In genomic region chr4:143127621-143128020, GRCh38 we compare ENCODE assay signal across 35 cellular contexts.
"Had no signal": no experiment of that assay in that cellular context is flagged by ENCODE, and none has a peak within 500 bp of the region (broad histone marks: within the 10 kb centered on the region; RNA-seq: fewer than 3 reads in every experiment).

No MANE protein-coding gene starts in this region.

- H3K4me3 ChIP-seq: ascending aorta, cardiac muscle cell, colonic mucosa had no signal

- H3K4me1 ChIP-seq: ascending aorta, colonic mucosa had no signal

- H3K4me3 Mint-ChIP-seq: activated B cell treated with CpG ODN at 0.5 μM for 24 hours; activated CD4-positive, alpha-beta memory T cell treated with anti-CD3 and anti-CD28 coated beads for 36 hours; activated CD4-positive, alpha-beta T cell treated with anti-CD3 and anti-CD28 coated beads, Interleukin-2, amount 10 ng/mL, durations not matched to agents 24 days and 14 days; activated CD8-positive, alpha-beta T cell treated with anti-CD3 and anti-CD28 coated beads for 36 hours; activated naive CD4-positive, alpha-beta T cell treated with anti-CD3 and anti-CD28 coated beads, Interleukin-2, amount 10 ng/mL, durations not matched to agents 7 days and 5 days; activated naive CD4-positive, alpha-beta T cell treated with anti-CD3 and anti-CD28 coated beads, Interleukin-2, amount 50 U/mL, for 24 hours; activated naive CD8-positive, alpha-beta T cell; activated naive CD8-positive, alpha-beta T cell treated with anti-CD3 and anti-CD28 coated beads, Interleukin-2, amount 10 ng/mL, durations not matched to agents 7 days and 5 days; activated naive CD8-positive, alpha-beta T cell treated with anti-CD3 and anti-CD28 coated beads, Interleukin-2, amount 50 U/mL, for 24 hours; activated T-cell treated with anti-CD3 and anti-CD28 coated beads, Interleukin-2, amount 50 U/mL, for 24 hours; brain; central memory CD8-positive, alpha-beta T cell; T-helper 2 cell treated with Interferon-gamma antibody and Interleukin-4, amounts not matched to agents 5 μg/mL and 100 μg/mL, for 36 hours had no signal

- H3K9me3 Mint-ChIP-seq: activated CD4-positive, alpha-beta memory T cell treated with anti-CD3 and anti-CD28 coated beads for 36 hours; activated T-helper 2 cell treated with anti-CD3 and anti-CD28 coated beads, Interferon-gamma antibody, Interleukin-2, Interleukin-4, amounts not matched to agents 10 μg/mL and 5 μg/mL and 100 μg/mL, durations not matched to agents 14 hours and 24 hours and 36 hours; T-helper 2 cell treated with Interferon-gamma antibody and Interleukin-4, amounts not matched to agents 5 μg/mL and 100 μg/mL, for 36 hours had no signal

- H3K4me1 Mint-ChIP-seq: activated B cell treated with CpG ODN at 0.5 μM for 24 hours; activated CD4-positive, alpha-beta T cell treated with anti-CD3 and anti-CD28 coated beads, Interleukin-2, amount 10 ng/mL, durations not matched to agents 24 days and 14 days; activated naive CD4-positive, alpha-beta T cell treated with anti-CD3 and anti-CD28 coated beads, Interleukin-2, amount 10 ng/mL, durations not matched to agents 7 days and 5 days; activated naive CD4-positive, alpha-beta T cell treated with anti-CD3 and anti-CD28 coated beads, Interleukin-2, amount 50 U/mL, for 24 hours; activated naive CD8-positive, alpha-beta T cell treated with anti-CD3 and anti-CD28 coated beads, Interleukin-2, amount 10 ng/mL, durations not matched to agents 7 days and 5 days; activated naive CD8-positive, alpha-beta T cell treated with anti-CD3 and anti-CD28 coated beads, Interleukin-2, amount 50 U/mL, for 24 hours; brain; central memory CD8-positive, alpha-beta T cell had no signal

- H3K36me3 ChIP-seq: ascending aorta, cardiac muscle cell, colonic mucosa had no signal

- H3K27ac Mint-ChIP-seq: activated B cell treated with CpG ODN at 0.5 μM for 24 hours; activated CD4-positive, alpha-beta memory T cell treated with anti-CD3 and anti-CD28 coated beads for 36 hours; activated CD4-positive, alpha-beta T cell treated with anti-CD3 and anti-CD28 coated beads, Interleukin-2, amount 10 ng/mL, durations not matched to agents 24 days and 14 days; activated CD8-positive, alpha-beta T cell treated with anti-CD3 and anti-CD28 coated beads for 36 hours; activated naive CD4-positive, alpha-beta T cell treated with anti-CD3 and anti-CD28 coated beads, Interleukin-2, amount 10 ng/mL, durations not matched to agents 7 days and 5 days; activated naive CD4-positive, alpha-beta T cell treated with anti-CD3 and anti-CD28 coated beads, Interleukin-2, amount 50 U/mL, for 24 hours; activated naive CD8-positive, alpha-beta T cell; activated naive CD8-positive, alpha-beta T cell treated with anti-CD3 and anti-CD28 coated beads, Interleukin-2, amount 10 ng/mL, durations not matched to agents 7 days and 5 days; activated naive CD8-positive, alpha-beta T cell treated with anti-CD3 and anti-CD28 coated beads, Interleukin-2, amount 50 U/mL, for 24 hours; activated T-cell treated with anti-CD3 and anti-CD28 coated beads, Interleukin-2, amount 50 U/mL, for 24 hours; activated T-helper 2 cell treated with anti-CD3 and anti-CD28 coated beads, Interferon-gamma antibody, Interleukin-2, Interleukin-4, amounts not matched to agents 10 μg/mL and 5 μg/mL and 100 μg/mL, durations not matched to agents 14 hours and 24 hours and 36 hours; brain; T-helper 2 cell treated with Interferon-gamma antibody and Interleukin-4, amounts not matched to agents 5 μg/mL and 100 μg/mL, for 36 hours had no signal

- FAIRE-seq: bronchial epithelial cell, TTC549 had no signal

- H3K9me3 ChIP-seq: ascending aorta, colonic mucosa had no signal

- H3K27ac ChIP-seq: ascending aorta, cardiac muscle cell, colonic mucosa, VCaP had no signal

- H3K27me3 ChIP-seq: ascending aorta, cardiac muscle cell, colonic mucosa had no signal

- ATAC-seq: activated CD8-positive, alpha-beta T cell treated with anti-CD3 and anti-CD28 coated beads for 36 hours; activated naive CD8-positive, alpha-beta T cell treated with anti-CD3 and anti-CD28 coated beads, Interleukin-2, amount 50 U/mL, for 24 hours had no signal

- DNase-seq: activated B cell treated with CpG ODN at 0.5 μM for 24 hours; activated CD4-positive, alpha-beta memory T cell treated with anti-CD3 and anti-CD28 coated beads for 36 hours; activated CD4-positive, alpha-beta T cell treated with anti-CD3 and anti-CD28 coated beads for 4 hours; activated CD4-positive, alpha-beta T cell treated with anti-CD3 and anti-CD28 coated beads, Interleukin-2, amount 10 ng/mL, durations not matched to agents 24 days and 14 days; activated CD4-positive, alpha-beta T cell treated with anti-CD3 and anti-CD28 coated beads, Interleukin-2, amount 50 U/mL, for 1 hour; activated CD4-positive, alpha-beta T cell treated with anti-CD3 and anti-CD28 coated beads, Interleukin-2, amount 50 U/mL, for 4 hours; activated CD4-positive, CD25-positive, alpha-beta regulatory T cell treated with anti-CD3 and anti-CD28 coated beads, Interleukin-2, amount 50 U/mL, for 72 hours; activated CD8-positive, alpha-beta memory T cell treated with anti-CD3 and anti-CD28 coated beads, Interleukin-2, amount 50 U/mL, for 48 hours; activated CD8-positive, alpha-beta T cell treated with anti-CD3 and anti-CD28 coated beads for 36 hours; activated effector memory CD4-positive, alpha-beta T cell treated with Interleukin-2 at 50 U/mL for 16 hours; activated gamma-delta T cell; activated naive CD4-positive, alpha-beta T cell treated with anti-CD3 and anti-CD28 coated beads, Interleukin-2, amount 10 ng/mL, durations not matched to agents 7 days and 5 days; activated naive CD4-positive, alpha-beta T cell treated with Interleukin-2 at 50 U/mL for 16 hours; activated naive CD8-positive, alpha-beta T cell treated with anti-CD3 and anti-CD28 coated beads, Interleukin-2, amount 10 ng/mL, durations not matched to agents 7 days and 5 days; activated naive CD8-positive, alpha-beta T cell treated with anti-CD3 and anti-CD28 coated beads, Interleukin-2, amount 50 U/mL, for 24 hours; activated T-cell treated with anti-CD3 and anti-CD28 coated beads, Interleukin-2, amount 50 U/mL, for 24 hours; activated T-cell treated with anti-CD3 and anti-CD28 coated beads, Interleukin-2, amount 50 U/mL, for 48 hours; amygdala; anterior cingulate cortex; caudate nucleus; cerebellar nuclear complex; colonic mucosa; T-helper 2 cell; T-helper 9 cell had no signal

- H3K27me3 Mint-ChIP-seq: activated CD8-positive, alpha-beta T cell treated with anti-CD3 and anti-CD28 coated beads for 36 hours; activated naive CD4-positive, alpha-beta T cell treated with anti-CD3 and anti-CD28 coated beads, Interleukin-2, amount 10 ng/mL, durations not matched to agents 7 days and 5 days; activated naive CD8-positive, alpha-beta T cell treated with anti-CD3 and anti-CD28 coated beads, Interleukin-2, amount 10 ng/mL, durations not matched to agents 7 days and 5 days; activated naive CD8-positive, alpha-beta T cell treated with anti-CD3 and anti-CD28 coated beads, Interleukin-2, amount 50 U/mL, for 24 hours; brain had no signal

- H3K36me3 Mint-ChIP-seq: activated naive CD4-positive, alpha-beta T cell treated with anti-CD3 and anti-CD28 coated beads, Interleukin-2, amount 10 ng/mL, durations not matched to agents 7 days and 5 days; activated naive CD4-positive, alpha-beta T cell treated with anti-CD3 and anti-CD28 coated beads, Interleukin-2, amount 50 U/mL, for 24 hours; activated naive CD8-positive, alpha-beta T cell treated with anti-CD3 and anti-CD28 coated beads, Interleukin-2, amount 10 ng/mL, durations not matched to agents 7 days and 5 days; brain had no signal
